In the genomic region with DNA sequence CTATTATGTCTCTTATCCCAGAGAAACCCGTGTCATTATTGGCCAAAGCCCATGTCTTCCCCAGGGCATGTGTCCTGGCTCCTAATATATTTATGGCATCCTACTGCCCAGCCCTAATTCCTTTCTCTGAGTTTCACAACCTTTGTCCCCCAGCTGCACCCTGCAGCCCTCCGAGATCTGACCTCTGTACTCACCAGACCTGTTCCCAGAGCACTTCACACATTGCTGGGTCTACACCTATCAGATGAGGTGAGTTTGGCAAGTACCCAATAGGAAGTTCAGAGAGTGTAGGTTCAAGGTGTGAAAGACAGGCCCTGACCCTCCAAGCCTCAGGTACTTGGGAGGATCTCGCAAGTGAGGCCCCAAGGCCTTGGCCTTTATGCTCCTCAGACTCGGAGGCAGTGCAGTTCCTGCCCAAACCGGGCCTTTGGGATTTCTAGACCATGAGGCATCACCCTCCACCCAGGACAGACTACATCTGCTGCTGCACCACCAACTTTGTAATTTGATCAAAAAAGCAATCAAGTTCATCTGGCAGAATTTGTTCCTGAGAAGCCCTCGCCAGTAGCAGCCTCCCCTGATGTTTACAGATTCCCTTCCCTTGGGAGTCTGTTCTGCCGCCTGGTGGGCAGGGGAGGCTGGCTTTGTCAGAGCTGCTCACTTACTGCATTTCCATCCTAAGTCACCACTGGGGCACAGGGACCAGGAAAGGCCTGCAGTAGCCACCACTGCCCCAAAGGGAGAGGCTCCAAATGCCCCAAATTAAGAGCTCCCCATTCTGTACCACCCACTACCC, we compare ENCODE assay signal across 9 cellular contexts. TPM values are rescaled to one million over a fixed set of nuclear protein-coding genes. Genes with fewer than 3 reads are reported as not detected.
DNase-seq lines count a peak whose midpoint lies in the region; ATAC-seq, FAIRE-seq and TF ChIP-seq lines count a peak whose summit lies in the region.
"Had no signal": no experiment of that assay in that cellular context is flagged by ENCODE, and none has a peak within 500 bp of the region (broad histone marks: within the 10 kb centered on the region; RNA-seq: fewer than 3 reads in every experiment).

No MANE protein-coding gene starts in this region.

- H3K36me3 ChIP-seq in bronchial epithelial cell (ENCODE audit: control insufficient read depth, insufficient read depth, low read length) = peaks cover 3% of the 10 kb centered on the region

- ATAC-seq in HG03354 (IDR thresholded peaks at IDR 0.05; ENCODE audit: poor library complexity, severe bottlenecking, unreplicated experiment) = no peak
- ATAC-seq in HG03039 (IDR thresholded peaks at IDR 0.05; ENCODE audit: unreplicated experiment) = no peak

- H3K4me1 Mint-ChIP-seq in HFFc6 (ENCODE audit: low read depth) (peaks cover 36% of the 10 kb centered on the region), mesothelial cell of epicardium (peaks cover 20% of the 10 kb centered on the region), CD14-positive monocyte (peaks cover 62% of the 10 kb centered on the region)

- peak overlapping the region; percentile 86 for H3K4me3 Mint-ChIP-seq in HFFc6
- peak overlapping the region; percentile 74 for H3K4me3 Mint-ChIP-seq in mesothelial cell of epicardium
- H3K4me3 Mint-ChIP-seq in CD14-positive monocyte = no peak overlapping the region

- peak; percentile 23 for FAIRE-seq in bronchial epithelial cell (lab: Jason Lieb, UNC)

- intact Hi-C loops in CD14-positive monocyte (cut with micrococcal nuclease) = no loop called here

- peak; percentile 59 for DNase-seq in AG08396 (ENCODE audit: low spot score)
- peak; percentile 30 for DNase-seq in HFFc6
- no peak for DNase-seq in bronchial epithelial cell (ENCODE audit: low read depth)
- DNase-seq in mesothelial cell of epicardium (ENCODE audit: low spot score in 2 of 2, unreplicated experiment in 2 of 2) = no peak
- no peak for DNase-seq in CD14-positive monocyte (ENCODE audit: low spot score)
- no peak for DNase-seq in OCI-M1 (lab: John Stamatoyannopoulos, UW)
- DNase-seq: activated CD4-positive, alpha-beta T cell treated with anti-CD3 and anti-CD28 coated beads for 4 hours had no signal

- peaks cover 24% of the 10 kb centered on the region for H3K36me3 Mint-ChIP-seq in HFFc6 (ENCODE audit: low read depth)
- H3K36me3 Mint-ChIP-seq in mesothelial cell of epicardium = peaks cover 2% of the 10 kb centered on the region
- H3K36me3 Mint-ChIP-seq in CD14-positive monocyte = peaks cover 41 to 55% of the 10 kb centered on the region in 2 donors

- H3K9me3 Mint-ChIP-seq in HFFc6 (no peaks in the 10 kb centered on the region), mesothelial cell of epicardium (no peaks in the 10 kb centered on the region), CD14-positive monocyte (no peaks in the 10 kb centered on the region)

- no peaks in the 10 kb centered on the region; the same call in 1 of the 2 replicates for H3K27me3 Mint-ChIP-seq in HFFc6 (ENCODE audit: insufficient read depth)
- peaks cover 2% of the 10 kb centered on the region for H3K27me3 Mint-ChIP-seq in mesothelial cell of epicardium (ENCODE audit: low read depth)
- H3K27me3 Mint-ChIP-seq in CD14-positive monocyte (ENCODE audit: low read depth in 3 of 3) = peaks cover 0 to 3% (median 1%) of the 10 kb centered on the region in 3 donors

- no peak overlapping the region for H3K4me3 ChIP-seq in bronchial epithelial cell (ENCODE audit: low read depth, low read length)

- peak; percentile 71 for TF ChIP-seq CTCF in HFFc6 (IDR thresholded peaks at IDR 0.05)
- TF ChIP-seq CTCF in bronchial epithelial cell (IDR thresholded peaks at IDR 0.05; ENCODE audit: insufficient read depth, low read length, severe bottlenecking) = peak; percentile 43
- no peak for TF ChIP-seq CTCF in mesothelial cell of epicardium (IDR thresholded peaks at IDR 0.05; ENCODE audit: unreplicated experiment)
- no peak for TF ChIP-seq CTCF in CD14-positive monocyte (IDR thresholded peaks at IDR 0.05)

- no peaks in the 10 kb centered on the region for H3K27me3 ChIP-seq in bronchial epithelial cell (ENCODE audit: control insufficient read depth, insufficient read depth, low read length)

- H3K27ac Mint-ChIP-seq in HFFc6 (no peak overlapping the region), mesothelial cell of epicardium (no peak overlapping the region), CD14-positive monocyte (peak overlapping the region in 1 of 7 donors; percentile 25)

RNA-seq across cellular contexts. Expression of a gene that starts 2.2 kb away (rescaled TPM):
- 10 to 100 TPM; 24.6 to 33.1 (median 28.1) TPM for total RNA-seq in HFFc6 (2021; fragmentation: NEBNext Ultra II Directional; extraction: Animal tissue kit (Norgen Biotek cat#: 25700))
- 13.4 and 16.5 TPM in 2 replicates for total RNA-seq in bronchial epithelial cell
- 27.3 to 28.3 TPM (median 27.8 TPM) in 3 replicates for total RNA-seq in mesothelial cell of epicardium
- 1 to 10 TPM; 1.7 to 3.0 TPM for polyA plus RNA-seq in CD14-positive monocyte

RNA-seq across cellular contexts. Expression of a gene that starts 38.8 kb away (rescaled TPM):
- total RNA-seq in HFFc6 (2021; fragmentation: NEBNext Ultra II Directional; extraction: Animal tissue kit (Norgen Biotek cat#: 25700)) = 10 to 100 TPM; 14.0 to 25.5 (median 24.0) TPM
- total RNA-seq in bronchial epithelial cell = 26.3 and 30.0 TPM in 2 replicates
- 3.4 to 5.1 TPM (median 4.7 TPM) in 3 replicates for total RNA-seq in mesothelial cell of epicardium
- polyA plus RNA-seq in CD14-positive monocyte = under 1 TPM; 0.16 to 0.43 TPM

Comparison
In these comparisons a context has a peak if more than half of its experiments do, and no peak if none do; other contexts are left out.
1. DNase-seq: peak in AG08396 (single experiment) and HFFc6 (single experiment); none in bronchial epithelial cell (single experiment), mesothelial cell of epicardium (0 of 2), CD14-positive monocyte (single experiment) and OCI-M1 (single experiment).
2. H3K4me3 Mint-ChIP-seq: peak in HFFc6 (single experiment) and mesothelial cell of epicardium (single experiment); none in CD14-positive monocyte (0 of 2).
3. CTCF ChIP-seq: peak in HFFc6 (single experiment) and bronchial epithelial cell (single experiment); none in mesothelial cell of epicardium (single experiment) and CD14-positive monocyte (single experiment).